Comparison of ENCODE assay signal across 24 cellular contexts in the genomic region with DNA sequence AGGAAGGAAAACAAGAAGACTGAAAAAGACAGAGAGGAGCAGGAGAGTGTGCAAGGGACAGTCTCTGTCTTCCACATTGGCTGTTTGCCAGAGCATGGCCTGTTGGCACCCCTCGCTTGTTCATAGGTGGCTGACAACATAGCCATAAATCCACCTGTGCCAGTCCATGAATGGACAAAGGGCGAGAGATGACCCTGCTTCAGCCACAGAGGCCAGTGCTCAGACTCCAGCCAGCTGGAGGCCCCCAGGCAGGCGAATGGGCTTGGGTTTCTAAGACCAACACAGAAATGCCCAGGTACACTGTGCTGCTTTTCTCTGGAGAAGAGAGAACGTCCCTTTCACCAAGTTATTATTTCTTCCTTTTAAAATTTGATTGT.
DNase-seq lines count a peak whose midpoint lies in the region; ATAC-seq and TF ChIP-seq lines count a peak whose summit lies in the region.
"Had no signal": no experiment of that assay in that cellular context is flagged by ENCODE, and none has a peak within 500 bp of the region (broad histone marks: within the 10 kb centered on the region; RNA-seq: fewer than 3 reads in every experiment).

No MANE protein-coding gene starts in this region.

- intact Hi-C loops in activated CD4-positive, alpha-beta T cell treated with anti-CD3 and anti-CD28 coated beads, Interleukin-2, amount 10 ng/mL, durations not matched to agents 24 days and 14 days (cut with micrococcal nuclease), result no loop called here
- intact Hi-C loops in left colon (cut with DNase I, micrococcal nuclease), result no loop called here
- intact Hi-C loops in thyroid gland (cut with DNase I), result no loop called here

- H3K36me3 Mint-ChIP-seq in activated CD4-positive, alpha-beta T cell treated with anti-CD3 and anti-CD28 coated beads, Interleukin-2, amount 10 ng/mL, durations not matched to agents 24 days and 14 days (ENCODE audit: low read depth), result no peaks in the 10 kb centered on the region
- H3K36me3 Mint-ChIP-seq: CD8-positive, alpha-beta memory T cell; neural progenitor cell had no signal

- peaks cover 13 to 25% of the 10 kb centered on the region in 2 donors for H3K4me1 ChIP-seq in thyroid gland
- H3K4me1 ChIP-seq: esophagus muscularis mucosa, neural progenitor cell had no signal

- peak overlapping the region; percentile 22 for H3K27ac Mint-ChIP-seq in activated CD4-positive, alpha-beta T cell treated with anti-CD3 and anti-CD28 coated beads, Interleukin-2, amount 10 ng/mL, durations not matched to agents 24 days and 14 days
- H3K27ac Mint-ChIP-seq: activated CD4-positive, alpha-beta T cell treated with anti-CD3 and anti-CD28 coated beads for 36 hours; CD8-positive, alpha-beta memory T cell; effector memory CD8-positive, alpha-beta T cell; neural progenitor cell; T-helper 17 cell had no signal

- peaks cover 8% of the 10 kb centered on the region for H3K27me3 Mint-ChIP-seq in activated CD4-positive, alpha-beta T cell treated with anti-CD3 and anti-CD28 coated beads, Interleukin-2, amount 10 ng/mL, durations not matched to agents 24 days and 14 days

- no peak for TF ChIP-seq POLR2A in thyroid gland (IDR thresholded peaks at IDR 0.05)

- H3K27me3 ChIP-seq in thyroid gland, result no peaks in the 10 kb centered on the region

- no peaks in the 10 kb centered on the region for H3K9me3 ChIP-seq in thyroid gland
- H3K9me3 ChIP-seq: A549, esophagus muscularis mucosa, prostate gland had no signal

- no peaks in the 10 kb centered on the region for H3K9me3 Mint-ChIP-seq in activated CD4-positive, alpha-beta T cell treated with anti-CD3 and anti-CD28 coated beads, Interleukin-2, amount 10 ng/mL, durations not matched to agents 24 days and 14 days
- H3K9me3 Mint-ChIP-seq: effector memory CD8-positive, alpha-beta T cell had no signal

- H3K36me3 ChIP-seq in thyroid gland, result no peaks in the 10 kb centered on the region
- H3K36me3 ChIP-seq: brain microvascular endothelial cell, esophagus muscularis mucosa, neural progenitor cell, prostate gland had no signal

- DNase-seq in activated CD4-positive, alpha-beta T cell treated with anti-CD3 and anti-CD28 coated beads, Interleukin-2, amount 10 ng/mL, durations not matched to agents 24 days and 14 days, result no peak
- DNase-seq in activated CD4-positive, alpha-beta T cell treated with anti-CD3 and anti-CD28 coated beads for 48 hours, result no peak
- peak; percentile 29 to 32 for DNase-seq in SHP77 (lab: John Stamatoyannopoulos, UW)
- DNase-seq in left colon, result peak in 1 of 2 donors; percentile 33
- DNase-seq in thyroid gland, result peak; percentile 28 to 29
- DNase-seq in D341Med (ENCODE audit: low spot score), result no peak
- no peak for DNase-seq in NCI-H128 (lab: John Stamatoyannopoulos, UW; ENCODE audit: unreplicated experiment)
- no peak for DNase-seq in NK-92 treated with Interleukin-12 subunit alpha and Interleukin-12 subunit beta, amount 100 ng/mL, for 24 hours (lab: John Stamatoyannopoulos, UW)
- DNase-seq: activated T-cell treated with anti-CD3 and anti-CD28 coated beads, Interleukin-2, amount 50 U/mL, for 24 hours; brain microvascular endothelial cell; CD8-positive, alpha-beta memory T cell; DND-41; effector memory CD8-positive, alpha-beta T cell; hypothalamus; midbrain; NCI-H1694 treated with DMSO at 0.1 percent for 48 hours; NCI-H526 treated with DMSO at 0.1 percent for 48 hours; T-helper 17 cell had no signal

- peaks cover 11% of the 10 kb centered on the region for H3K4me1 Mint-ChIP-seq in activated CD4-positive, alpha-beta T cell treated with anti-CD3 and anti-CD28 coated beads, Interleukin-2, amount 10 ng/mL, durations not matched to agents 24 days and 14 days
- H3K4me1 Mint-ChIP-seq: CD8-positive, alpha-beta memory T cell; T-helper 17 cell had no signal

- WGBS in thyroid gland, 2 donors, result 58 to 64% methylated on average over 4 of the region's 4 CpGs

- TF ChIP-seq CTCF in thyroid gland (IDR thresholded peaks at IDR 0.05), result no peak

- peak overlapping the region in 2 of 3 donors; percentile 54 to 64 for H3K27ac ChIP-seq in thyroid gland
- H3K27ac ChIP-seq: brain microvascular endothelial cell, esophagus muscularis mucosa, neural progenitor cell had no signal

- H3K4me3 ChIP-seq in thyroid gland (replicated peaks in 1 of 3), result no peak overlapping the region
- H3K4me3 ChIP-seq: A549, esophagus muscularis mucosa, GM12878, neural progenitor cell, prostate gland had no signal

- ATAC-seq in left colon, result peak; percentile 25
- ATAC-seq: A549; effector memory CD8-positive, alpha-beta T cell; GM12878; T-helper 17 cell had no signal

- no peak overlapping the region for H3K4me3 Mint-ChIP-seq in activated CD4-positive, alpha-beta T cell treated with anti-CD3 and anti-CD28 coated beads, Interleukin-2, amount 10 ng/mL, durations not matched to agents 24 days and 14 days
- H3K4me3 Mint-ChIP-seq: activated CD4-positive, alpha-beta T cell treated with anti-CD3 and anti-CD28 coated beads for 36 hours; activated T-cell treated with anti-CD3 and anti-CD28 coated beads, Interleukin-2, amount 50 U/mL, for 24 hours; CD8-positive, alpha-beta memory T cell; effector memory CD8-positive, alpha-beta T cell; neural progenitor cell; T-helper 17 cell had no signal

Comparison
In these comparisons a context has a peak if more than half of its experiments do, and no peak if none do; other contexts are left out.
1. DNase-seq: peak in SHP77 (2 of 2) and thyroid gland (2 of 2); none in activated CD4-positive, alpha-beta T cell treated with anti-CD3 and anti-CD28 coated beads, Interleukin-2, amount 10 ng/mL, durations not matched to agents 24 days and 14 days (single experiment), activated CD4-positive, alpha-beta T cell treated with anti-CD3 and anti-CD28 coated beads for 48 hours (single experiment), D341Med (single experiment), NCI-H128 (single experiment) and NK-92 treated with Interleukin-12 subunit alpha and Interleukin-12 subunit beta, amount 100 ng/mL, for 24 hours (single experiment).